ENCODE assay signal across 8 cellular contexts in genomic region chr2:67733517-67733916, GRCh38.
DNase-seq lines count a peak whose midpoint lies in the region; TF ChIP-seq lines count a peak whose summit lies in the region.

No MANE protein-coding gene starts in this region.

- H2BK5ac ChIP-seq in neuronal stem cell (ENCODE audit: low read length), result no peak overlapping the region

- no peaks in the 10 kb centered on the region for H3K79me1 ChIP-seq in neuronal stem cell (ENCODE audit: low read depth, low read length)

- 37 to 56% (median 42%) methylated on average over 3 of the region's 3 CpGs for WGBS in stomach, 5 donors
- WGBS in neuronal stem cell (ENCODE audit: extremely low coverage in 2 of 2, insufficient read length in 2 of 2, insufficient replicate concordance in 1 of 2), 2 donors, result no CpG with 5 or more reads among the region's 3 CpGs

- H3K14ac ChIP-seq in neuronal stem cell (ENCODE audit: low read length), result no peak overlapping the region

- H3K36me3 Mint-ChIP-seq in type B pancreatic cell, result no peaks in the 10 kb centered on the region

- H4K91ac ChIP-seq in neuronal stem cell (ENCODE audit: low read depth, low read length, poor library complexity), result no peak overlapping the region

- no peak overlapping the region for H3K4me2 ChIP-seq in neuronal stem cell (ENCODE audit: insufficient read depth, low read length, poor library complexity, severe bottlenecking)

- H3K23ac ChIP-seq in neuronal stem cell (ENCODE audit: low read depth, low read length, poor library complexity), result no peak overlapping the region

- H4K8ac ChIP-seq in neuronal stem cell (ENCODE audit: low read depth, low read length), result no peak overlapping the region

- H3K9me3 Mint-ChIP-seq in type B pancreatic cell, result peaks cover 6% of the 10 kb centered on the region

- peak; percentile 64 for TF ChIP-seq CTCF in GM12873 (IDR thresholded peaks at IDR 0.05; ENCODE audit: insufficient read depth, low read depth, low read length, missing control alignments)
- TF ChIP-seq CTCF in type B pancreatic cell (conservative IDR thresholded peaks at IDR 0.05), result peak; percentile 57
- peak in 2 of 7 experiments; percentile 11 for TF ChIP-seq CTCF in stomach (IDR thresholded peaks at IDR 0.05)

- DNase-seq in AG08395 (ENCODE audit: low spot score), result peak; percentile 45
- DNase-seq in NCI-H526 treated with DMSO at 0.1 percent for 48 hours (lab: John Stamatoyannopoulos, UW), result peak; percentile 26
- peak; percentile 14 for DNase-seq in fibroblast of the conjunctiva (ENCODE audit: low read depth)
- no peak for DNase-seq in type B pancreatic cell (ENCODE audit: extremely low spot score, unreplicated experiment)
- DNase-seq in stomach, result no peak
- no peak for DNase-seq in neuronal stem cell (ENCODE audit: low spot score)
- DNase-seq in activated effector memory CD4-positive, alpha-beta T cell treated with anti-CD3 and anti-CD28 coated beads, Interleukin-2, amount 50 U/mL, for 16 hours, result no peak

- H3K27ac ChIP-seq in stomach (no peak overlapping the region), neuronal stem cell (replicated peaks; ENCODE audit: low read length) (no peak overlapping the region)

- no peak overlapping the region for H3K4ac ChIP-seq in neuronal stem cell (ENCODE audit: low read length)

- H3K4me1 Mint-ChIP-seq in type B pancreatic cell (ENCODE audit: unreplicated experiment), result no peaks in the 10 kb centered on the region

- H2AFZ ChIP-seq in neuronal stem cell (ENCODE audit: low read length), result no peak overlapping the region

- no peak for TF ChIP-seq POLR2A in stomach (IDR thresholded peaks at IDR 0.05)

- no peak overlapping the region for H2BK15ac ChIP-seq in neuronal stem cell (ENCODE audit: low read length)

- no peak overlapping the region for H2BK12ac ChIP-seq in neuronal stem cell (ENCODE audit: low read length)

- no peak overlapping the region for H3K27ac Mint-ChIP-seq in type B pancreatic cell

- no peak overlapping the region for H3K18ac ChIP-seq in neuronal stem cell (ENCODE audit: low read length)

- H3K27me3 ChIP-seq in stomach (no peaks in the 10 kb centered on the region), neuronal stem cell (ENCODE audit: control insufficient read depth in 3 of 3, insufficient read depth in 3 of 3, low read depth in 1 of 3, low read length in 3 of 3) (no peaks in the 10 kb centered on the region)

- H3K4me3 ChIP-seq in stomach (no peak overlapping the region), neuronal stem cell (ENCODE audit: low read length in 2 of 2) (no peak overlapping the region)

- H3K9me3 ChIP-seq in stomach (peaks cover 0 to under 1% (median 0%) of the 10 kb centered on the region in 4 donors), neuronal stem cell (replicated peaks in 1 of 2; ENCODE audit: control insufficient read depth in 2 of 2, insufficient read depth in 1 of 2, low read depth in 1 of 2, low read length in 2 of 2) (peaks cover 0 to under 1% of the 10 kb centered on the region in 2 donors)

- H3K27me3 Mint-ChIP-seq in type B pancreatic cell, result peaks cover 3% of the 10 kb centered on the region

- intact Hi-C loops in stomach (cut with DNase I; ENCODE audit: low total_unique reads), result no loop called here

- no peak overlapping the region for H3K9ac ChIP-seq in neuronal stem cell (ENCODE audit: low read depth, low read length, poor library complexity)

- no peak overlapping the region for H2BK120ac ChIP-seq in neuronal stem cell (ENCODE audit: low read depth, low read length)

- no peak for TF ChIP-seq EP300 in stomach (IDR thresholded peaks at IDR 0.05)

- H3K4me3 Mint-ChIP-seq in type B pancreatic cell, result no peak overlapping the region

- H3K36me3 ChIP-seq in stomach (no peaks in the 10 kb centered on the region), neuronal stem cell (replicated peaks in 1 of 2; ENCODE audit: control insufficient read depth in 2 of 2, insufficient read depth in 2 of 2, low read length in 2 of 2) (no peaks in the 10 kb centered on the region)

- no peak overlapping the region for H2AK5ac ChIP-seq in neuronal stem cell (ENCODE audit: low read depth, low read length)

- H3K4me1 ChIP-seq in stomach (no peaks in the 10 kb centered on the region), neuronal stem cell (ENCODE audit: control insufficient read depth in 2 of 2, insufficient read depth in 1 of 2, low read depth in 1 of 2, low read length in 2 of 2) (peaks cover 0 to 1% of the 10 kb centered on the region in 2 donors)

Comparison
In these comparisons a context has a peak if more than half of its experiments do, and no peak if none do; other contexts are left out.
1. DNase-seq: peak in AG08395 (single experiment), NCI-H526 treated with DMSO at 0.1 percent for 48 hours (single experiment) and fibroblast of the conjunctiva (single experiment); none in type B pancreatic cell (single experiment), stomach (single experiment), neuronal stem cell (single experiment) and activated effector memory CD4-positive, alpha-beta T cell treated with anti-CD3 and anti-CD28 coated beads, Interleukin-2, amount 50 U/mL, for 16 hours (single experiment).